ENCODE assay signal across 9 cellular contexts in the genomic region with DNA sequence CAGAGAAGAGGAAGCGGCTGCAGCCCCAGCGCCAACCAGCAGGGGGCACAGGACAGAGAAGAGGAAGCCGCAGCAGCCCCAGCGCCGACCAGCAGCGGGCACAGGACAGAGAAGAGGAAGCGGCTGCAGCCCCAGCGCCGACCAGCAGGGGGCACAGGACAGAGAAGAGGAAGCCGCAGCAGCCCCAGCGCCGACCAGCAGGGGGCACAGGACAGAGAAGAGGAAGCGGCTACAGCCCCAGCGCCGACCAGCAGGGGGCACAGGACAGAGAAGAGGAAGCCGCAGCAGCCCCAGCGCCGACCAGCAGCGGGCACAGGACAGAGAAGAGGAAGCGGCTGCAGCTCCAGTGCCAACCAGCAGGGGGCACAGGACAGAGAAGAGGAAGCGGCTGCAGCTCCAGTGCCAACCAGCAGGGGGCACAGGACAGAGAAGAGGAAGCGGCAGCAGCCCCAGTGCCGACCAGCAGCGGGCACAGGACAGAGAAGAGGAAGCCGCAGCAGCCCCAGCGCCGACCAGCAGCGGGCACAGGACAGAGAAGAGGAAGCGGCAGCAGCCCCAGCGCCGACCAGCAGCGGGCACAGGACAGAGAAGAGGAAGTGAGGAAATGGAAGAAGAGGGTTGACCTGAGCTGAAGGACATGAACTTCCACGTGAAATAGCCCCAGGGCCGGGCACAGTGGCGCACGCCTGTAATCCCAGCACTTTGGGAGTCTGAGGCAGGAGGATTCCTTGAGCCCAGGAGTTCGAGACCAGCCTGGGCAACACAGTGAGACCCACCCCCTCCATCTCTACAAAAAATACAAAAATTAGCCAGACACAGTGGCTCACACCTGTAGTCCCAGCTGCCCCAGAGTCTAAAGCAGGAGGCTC. TPM values are rescaled to one million over a fixed set of nuclear protein-coding genes. Genes with fewer than 3 reads are reported as not detected.
DNase-seq lines count a peak whose midpoint lies in the region; ATAC-seq and TF ChIP-seq lines count a peak whose summit lies in the region.
"Not testable (repeated sequence)": the region's sequence is repeated elsewhere in the genome, so short reads cannot be mapped to it uniquely, and the experiment has no call there.
"Had no signal": no experiment of that assay in that cellular context is flagged by ENCODE, and none has a peak within 500 bp of the region (broad histone marks: within the 10 kb centered on the region; RNA-seq: fewer than 3 reads in every experiment).

No MANE protein-coding gene starts in this region.

- not testable (repeated sequence) for H3K36me3 ChIP-seq in MM.1S (replicated peaks; ENCODE audit: insufficient read depth, low read length); smooth muscle cell (ENCODE audit: low read depth)
- H3K36me3 ChIP-seq in left lung (peaks cover 0 to 30% of the 10 kb centered on the region in 2 donors), upper lobe of right lung (peaks cover 25% of the 10 kb centered on the region)

- H2AFZ ChIP-seq in MM.1S (ENCODE audit: low read length); smooth muscle cell (ENCODE audit: low read depth): not testable (repeated sequence)

- not testable (repeated sequence) for H3K27ac ChIP-seq in MM.1S (ENCODE audit: low read length); smooth muscle cell (ENCODE audit: low read depth)
- H3K27ac ChIP-seq in left lung (peak overlapping the region in 1 of 2 donors; percentile 64), upper lobe of right lung (peak overlapping the region; percentile 49)

- not testable (repeated sequence) for H3K9me3 Mint-ChIP-seq in activated T-cell treated with anti-CD3 and anti-CD28 coated beads, Interleukin-2, amount 50 U/mL, for 4 hours

- not testable (repeated sequence) for H3K27ac Mint-ChIP-seq in T-helper 17 cell

- WGBS in smooth muscle cell (ENCODE audit: low lambda C conversion rate), result 93% methylated on average over 11 of the region's 37 CpGs

- H3K9me2 ChIP-seq in MM.1S (replicated peaks; ENCODE audit: insufficient read depth, low read length), result not testable (repeated sequence)

- not testable (repeated sequence) for H3K4me2 ChIP-seq in MM.1S (ENCODE audit: low read depth, low read length); smooth muscle cell

- not testable (repeated sequence) for H3F3A ChIP-seq in MM.1S (ENCODE audit: insufficient read depth, low read length); smooth muscle cell (ENCODE audit: low read depth)

- not testable (repeated sequence) for H3K9me3 ChIP-seq in MM.1S (replicated peaks; ENCODE audit: insufficient read depth, low read length); T-helper 17 cell (ENCODE audit: control insufficient read depth, low read length, poor library complexity, severe bottlenecking); smooth muscle cell (replicated peaks; ENCODE audit: low read depth); upper lobe of right lung
- H3K9me3 ChIP-seq in left lung, result peaks cover 0 to 17% of the 10 kb centered on the region in 2 donors

- H3K36me3 Mint-ChIP-seq in T-helper 17 cell (ENCODE audit: low read depth); activated T-cell treated with anti-CD3 and anti-CD28 coated beads, Interleukin-2, amount 50 U/mL, for 4 hours (ENCODE audit: insufficient read depth): not testable (repeated sequence)

- H3K4me3 ChIP-seq in MM.1S (ENCODE audit: low read length); choroid plexus epithelial cell (ENCODE audit: low read depth, low read length); left lung; smooth muscle cell; upper lobe of right lung: not testable (repeated sequence)

- peak overlapping the region; percentile 3 for H3K4me3 Mint-ChIP-seq in T-helper 17 cell
- H3K4me3 Mint-ChIP-seq in activated T-cell treated with anti-CD3 and anti-CD28 coated beads, Interleukin-2, amount 50 U/mL, for 4 hours, result not testable (repeated sequence)

- intact Hi-C loops in left lung (cut with DNase I); upper lobe of right lung (cut with DNase I): not testable (repeated sequence)

- not testable (repeated sequence) for H4K20me1 ChIP-seq in MM.1S (ENCODE audit: insufficient read depth, low read length); smooth muscle cell (ENCODE audit: low read depth)

- H3K4me1 Mint-ChIP-seq in T-helper 17 cell; activated T-cell treated with anti-CD3 and anti-CD28 coated beads, Interleukin-2, amount 50 U/mL, for 4 hours (ENCODE audit: low read depth): not testable (repeated sequence)

- DNase-seq in GM10266 (ENCODE audit: extremely low spot score); MM.1S; choroid plexus epithelial cell (ENCODE audit: low read depth); smooth muscle cell (lab: John Stamatoyannopoulos, UW; ENCODE audit: unreplicated experiment): not testable (repeated sequence)
- DNase-seq in T-helper 17 cell, result peak in 2 of 3 donors; percentile 38 to 68
- peak; percentile 21 for DNase-seq in activated T-cell treated with anti-CD3 and anti-CD28 coated beads, Interleukin-2, amount 50 U/mL, for 4 hours
- DNase-seq in left lung, result peak; percentile 37 to 74
- DNase-seq in upper lobe of right lung, result peak; percentile 88

- not testable (repeated sequence) for H3K79me2 ChIP-seq in MM.1S (ENCODE audit: low read length); smooth muscle cell (ENCODE audit: low read depth)

- not testable (repeated sequence) for H3K27me3 ChIP-seq in MM.1S (replicated peaks; ENCODE audit: insufficient read depth, low read length); left lung; smooth muscle cell (ENCODE audit: low read depth); upper lobe of right lung

- not testable (repeated sequence) for H3K9ac ChIP-seq in MM.1S (ENCODE audit: low read length); smooth muscle cell (ENCODE audit: low read depth)

- not testable (repeated sequence) for H3K4me1 ChIP-seq in MM.1S (ENCODE audit: low read length); left lung; smooth muscle cell (ENCODE audit: low read depth); upper lobe of right lung

- not testable (repeated sequence) for ATAC-seq in T-helper 17 cell; activated T-cell treated with anti-CD3 and anti-CD28 coated beads, Interleukin-2, amount 50 U/mL, for 4 hours
- ATAC-seq in left lung (peak; percentile 29), upper lobe of right lung (peak; percentile 8)

- H3K27me3 Mint-ChIP-seq in T-helper 17 cell; activated T-cell treated with anti-CD3 and anti-CD28 coated beads, Interleukin-2, amount 50 U/mL, for 4 hours (ENCODE audit: low read depth): not testable (repeated sequence)

- TF ChIP-seq CTCF in GM10266 (IDR thresholded peaks at IDR 0.05; ENCODE audit: control insufficient read depth, insufficient read depth, low read depth, missing control alignments), result peak; percentile 47
- peak; percentile 26 for TF ChIP-seq CTCF in MM.1S (IDR thresholded peaks at IDR 0.05; ENCODE audit: low read length)
- TF ChIP-seq CTCF in choroid plexus epithelial cell (conservative IDR thresholded peaks at IDR 0.05; ENCODE audit: low read depth, low read length), result peak; percentile 46
- TF ChIP-seq CTCF in left lung (IDR thresholded peaks at IDR 0.05), result peak; percentile 32 to 54
- TF ChIP-seq CTCF in smooth muscle cell (IDR thresholded peaks at IDR 0.05; ENCODE audit: borderline replicate concordance, insufficient read depth, poor library complexity, severe bottlenecking), result peak; percentile 30
- peak; percentile 67 for TF ChIP-seq CTCF in upper lobe of right lung (IDR thresholded peaks at IDR 0.05)

RNA-seq across cellular contexts. Expression of a gene that starts 26.3 kb away (rescaled TPM):
- total RNA-seq in T-helper 17 cell (not detected), left lung (not detected), smooth muscle cell (not detected in 2 replicates), upper lobe of right lung (not detected)
- total RNA-seq in activated T-cell treated with anti-CD3 and anti-CD28 coated beads, Interleukin-2, amount 50 U/mL, for 4 hours, result not detected
- not detected in 2 replicates for polyA plus RNA-seq in smooth muscle cell
- total RNA-seq: ureter had no signal
